Comparison of ENCODE assay signal across 32 cellular contexts in genomic region chr4:25131396-25131795, GRCh38.
"Had no signal": no experiment of that assay in that cellular context is flagged by ENCODE, and none has a peak within 500 bp of the region (broad histone marks: within the 10 kb centered on the region; RNA-seq: fewer than 3 reads in every experiment).

No MANE protein-coding gene starts in this region.

- H3K27ac ChIP-seq: dorsolateral prefrontal cortex, esophagus muscularis mucosa, foreskin keratinocyte, gastroesophageal sphincter, hepatocyte, ovary, psoas muscle, sigmoid colon, stomach, thyroid gland, vagina had no signal

- H3K27me3 Mint-ChIP-seq: memory B cell; naive B cell; natural killer cell treated with Interleukin-12 subunit alpha and Interleukin-12 subunit beta and Interleukin-15 and Interleukin-18, amount 100 ng/mL, for 72 hours had no signal

- H3K4me3 Mint-ChIP-seq: immature natural killer cell; memory B cell; mesothelial cell of epicardium; naive B cell; natural killer cell treated with Interleukin-12 subunit alpha and Interleukin-12 subunit beta and Interleukin-15 and Interleukin-18, amount 100 ng/mL, for 72 hours; stimulated activated effector memory CD8-positive, alpha-beta T cell treated with anti-CD3 and anti-CD28 coated beads, Interleukin-12 subunit alpha, Interleukin-12 subunit beta, amount 100 ng/mL, for 72 hours had no signal

- H3K9me3 Mint-ChIP-seq: immature natural killer cell had no signal

- DNase-seq: dorsolateral prefrontal cortex; effector CD8-positive, alpha-beta T cell; foreskin keratinocyte; heart left ventricle; immature natural killer cell; islet precursor cell; kidney glomerular epithelial cell; mucosa of descending colon; naive B cell; occipital lobe; ovary; posterior cingulate gyrus; psoas muscle; right cardiac atrium; sigmoid colon; stimulated activated CD4-positive, alpha-beta T cell treated with anti-CD3 and anti-CD28 coated beads, Interleukin-2, amount 100 ng/mL, for 24 hours; stimulated activated CD4-positive, alpha-beta T cell treated with anti-CD3 and anti-CD28 coated beads, Interleukin-4, amount 100 ng/mL, for 24 hours; stimulated activated naive CD4-positive, alpha-beta T cell treated with Interleukin-2 at 50 U/mL for 16 hours; stomach; thyroid gland; trophoblast cell had no signal

- H3K4me1 ChIP-seq: foreskin keratinocyte, psoas muscle, thyroid gland, vagina had no signal

- H3K4me3 ChIP-seq: dorsolateral prefrontal cortex, esophagus muscularis mucosa, gastroesophageal sphincter, heart left ventricle, hepatocyte, lung, mucosa of descending colon, ovary, psoas muscle, sigmoid colon, stomach, thyroid gland, vagina had no signal

- ATAC-seq: foreskin keratinocyte; gastroesophageal sphincter; heart left ventricle; left lobe of liver; mucosa of descending colon; natural killer cell treated with Interleukin-12 subunit alpha and Interleukin-12 subunit beta and Interleukin-15 and Interleukin-18, amount 100 ng/mL, for 72 hours; psoas muscle; right cardiac atrium; stimulated activated effector memory CD8-positive, alpha-beta T cell treated with anti-CD3 and anti-CD28 coated beads, Interleukin-12 subunit alpha, Interleukin-12 subunit beta, amount 100 ng/mL, for 72 hours had no signal

- FAIRE-seq: endothelial cell of umbilical vein had no signal

- H3K27me3 ChIP-seq: dorsolateral prefrontal cortex, esophagus muscularis mucosa, foreskin keratinocyte, gastroesophageal sphincter, heart left ventricle, hepatocyte, ovary, sigmoid colon, stomach, thyroid gland, vagina had no signal

- H3K4me1 Mint-ChIP-seq: mesothelial cell of epicardium had no signal

- H2AFZ ChIP-seq: hepatocyte had no signal

- H3K9me3 ChIP-seq: esophagus muscularis mucosa, gastroesophageal sphincter, mucosa of descending colon, ovary, psoas muscle, sigmoid colon, stomach, thyroid gland, vagina had no signal

- H3K27ac Mint-ChIP-seq: memory B cell; mesothelial cell of epicardium; naive B cell; natural killer cell treated with Interleukin-12 subunit alpha and Interleukin-12 subunit beta and Interleukin-15 and Interleukin-18, amount 100 ng/mL, for 72 hours; stimulated activated effector memory CD8-positive, alpha-beta T cell treated with anti-CD3 and anti-CD28 coated beads, Interleukin-12 subunit alpha, Interleukin-12 subunit beta, amount 100 ng/mL, for 72 hours had no signal

- H3K79me2 ChIP-seq: hepatocyte had no signal

- H3K4me2 ChIP-seq: hepatocyte had no signal

- H3K36me3 ChIP-seq: ovary, thyroid gland, vagina had no signal
